ENCODE assay signal across 8 cellular contexts in the genomic region with DNA sequence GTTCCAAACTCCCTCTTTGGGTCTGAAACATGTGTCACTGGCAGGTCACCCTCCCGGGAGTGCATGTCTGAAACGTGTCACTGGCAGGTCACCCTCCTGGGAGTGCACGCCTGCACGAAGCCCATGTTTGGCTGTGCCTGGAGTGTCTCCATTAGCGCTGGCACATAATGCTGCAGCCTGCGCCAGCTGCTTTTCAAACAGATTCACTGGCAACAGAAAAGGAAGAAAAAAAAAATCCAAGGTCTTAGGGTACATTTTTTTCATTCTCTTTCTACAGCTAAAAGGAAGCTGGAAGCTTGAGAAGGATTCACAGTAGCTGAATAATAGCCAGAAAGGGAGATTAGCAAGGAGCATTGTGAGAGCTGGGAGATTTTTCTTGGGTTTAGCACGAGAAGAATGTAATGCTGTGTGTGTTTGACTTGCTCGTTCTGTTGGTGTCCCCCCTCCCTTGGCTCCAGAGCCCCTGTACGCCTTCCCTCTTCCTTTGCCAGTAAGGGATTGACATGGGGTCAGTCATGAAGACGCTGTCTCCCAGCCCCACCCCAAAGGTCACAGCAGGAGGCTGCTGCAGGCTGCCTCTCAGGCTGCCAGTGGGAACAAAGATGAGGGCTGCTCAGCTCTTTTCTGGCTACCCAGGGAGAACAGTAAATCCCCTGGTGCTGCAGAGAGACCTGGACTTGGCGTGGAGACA. TPM values are rescaled to one million over a fixed set of nuclear protein-coding genes. Genes with fewer than 3 reads are reported as not detected.
DNase-seq lines count a peak whose midpoint lies in the region; ATAC-seq and TF ChIP-seq lines count a peak whose summit lies in the region.

No MANE protein-coding gene starts in this region.

- no peaks in the 10 kb centered on the region for H3K4me1 Mint-ChIP-seq in natural killer cell treated with Interleukin-12 subunit alpha and Interleukin-12 subunit beta and Interleukin-15 and Interleukin-18, amount 100 ng/mL, for 72 hours (ENCODE audit: low read depth in 2 of 2)

- H3K36me3 ChIP-seq in HAP-1 (replicated peaks), result no peaks in the 10 kb centered on the region
- no peaks in the 10 kb centered on the region for H3K36me3 ChIP-seq in ascending aorta

- ATAC-seq in sciatic nerve (peak; percentile 86), HG03439 (IDR thresholded peaks at IDR 0.05; ENCODE audit: unreplicated experiment) (no peak)
- no peak for ATAC-seq in natural killer cell treated with Interleukin-12 subunit alpha and Interleukin-12 subunit beta and Interleukin-15 and Interleukin-18, amount 100 ng/mL, for 72 hours

- TF ChIP-seq CTCF in ascending aorta (IDR thresholded peaks at IDR 0.05) (no peak), GM13977 (IDR thresholded peaks at IDR 0.05; ENCODE audit: extremely low read depth, insufficient read depth, missing control alignments) (no peak)

- H3K27ac ChIP-seq in ascending aorta, result peak overlapping the region; percentile 74 to 86

- H3K27me3 ChIP-seq in HAP-1 (ENCODE audit: low read depth) (no peaks in the 10 kb centered on the region), ascending aorta (no peaks in the 10 kb centered on the region)

- no peak overlapping the region for H3K4me3 Mint-ChIP-seq in natural killer cell treated with Interleukin-12 subunit alpha and Interleukin-12 subunit beta and Interleukin-15 and Interleukin-18, amount 100 ng/mL, for 72 hours

- H3K27ac Mint-ChIP-seq in natural killer cell treated with Interleukin-12 subunit alpha and Interleukin-12 subunit beta and Interleukin-15 and Interleukin-18, amount 100 ng/mL, for 72 hours, result no peak overlapping the region

- no peaks in the 10 kb centered on the region for H3K36me3 Mint-ChIP-seq in natural killer cell treated with Interleukin-12 subunit alpha and Interleukin-12 subunit beta and Interleukin-15 and Interleukin-18, amount 100 ng/mL, for 72 hours

- 0 out of 2 replicates have a peak, but pooled peaks cover 5% of the 10 kb centered on the region for H3K9me3 ChIP-seq in HAP-1
- H3K9me3 ChIP-seq in ascending aorta, result no peaks in the 10 kb centered on the region

- DNase-seq in HAP-1 (ENCODE audit: low spot score in 2 of 2) (peak; percentile 45 to 63), ascending aorta (ENCODE audit: low spot score in 2 of 2) (peak; percentile 54 to 95), hippocampal formation (lab: John Stamatoyannopoulos, UW) (peak; percentile 4 to 46), sciatic nerve (ENCODE audit: low spot score) (no peak), GM13977 (ENCODE audit: low spot score) (no peak), NOMO-1 treated with dmso at 0.1 percent for 144 hours (lab: John Stamatoyannopoulos, UW; ENCODE audit: unreplicated experiment) (no peak)
- no peak for DNase-seq in natural killer cell treated with Interleukin-12 subunit alpha and Interleukin-12 subunit beta and Interleukin-15 and Interleukin-18, amount 100 ng/mL, for 72 hours (ENCODE audit: low spot score)

- in situ Hi-C loops in HAP-1 (cut with MboI; ENCODE audit: low sequenced_read_pairs) (loop anchor here (5.0 kb wide), 1 partner anchor 393 kb away; no protein-coding TSS in a partner anchor), GM13977 (cut with MboI; ENCODE audit: low pct_unique_long_range_greater_than_20kb, low sequenced_read_pairs, unreplicated experiment) (loop anchor here (10.0 kb wide), 1 partner anchor 385 kb away; no protein-coding TSS in a partner anchor)

- H3K4me3 ChIP-seq in HAP-1 (no peak overlapping the region), ascending aorta (peak overlapping the region; percentile 20 to 50)

- H3K9me3 Mint-ChIP-seq in natural killer cell treated with Interleukin-12 subunit alpha and Interleukin-12 subunit beta and Interleukin-15 and Interleukin-18, amount 100 ng/mL, for 72 hours, result peaks cover under 1% of the 10 kb centered on the region

- intact Hi-C loops in ascending aorta (cut with DNase I), result loop anchor here (5.0 to 10.0 kb wide), 5 partner anchors 253 to 845 kb away; a partner anchor contains a TSS
- intact Hi-C loops in sciatic nerve (cut with DNase I), result no loop called here

- peaks cover 10% of the 10 kb centered on the region for H3K4me1 ChIP-seq in HAP-1
- peaks cover 7 to 18% of the 10 kb centered on the region in 2 donors for H3K4me1 ChIP-seq in ascending aorta

- peaks cover 21 to 35% of the 10 kb centered on the region in 2 donors for H3K27me3 Mint-ChIP-seq in natural killer cell treated with Interleukin-12 subunit alpha and Interleukin-12 subunit beta and Interleukin-15 and Interleukin-18, amount 100 ng/mL, for 72 hours

RNA-seq across cellular contexts. Expression of a gene that starts 39.1 kb away (rescaled TPM):
- total RNA-seq in ascending aorta, result 19.9 TPM
- 15.2 TPM for total RNA-seq in sciatic nerve
- total RNA-seq in natural killer cell treated with Interleukin-12 subunit alpha and Interleukin-12 subunit beta and Interleukin-15 and Interleukin-18, amount 100 ng/mL, for 72 hours, result 1 to 10 TPM; 1.2 to 1.8 TPM

Comparison
In these comparisons a context has a peak if more than half of its experiments do, and no peak if none do; other contexts are left out.
1. DNase-seq: peak in HAP-1 (2 of 2), ascending aorta (2 of 2) and hippocampal formation (2 of 2); none in sciatic nerve (single experiment), GM13977 (single experiment), NOMO-1 treated with dmso at 0.1 percent for 144 hours (single experiment) and natural killer cell treated with Interleukin-12 subunit alpha and Interleukin-12 subunit beta and Interleukin-15 and Interleukin-18, amount 100 ng/mL, for 72 hours (single experiment).